ENCODE assay signal across 10 cellular contexts in genomic region chr7:151351967-151352366, GRCh38. TPM values are rescaled to one million over a fixed set of nuclear protein-coding genes. Genes with fewer than 3 reads are reported as not detected.
DNase-seq lines count a peak whose midpoint lies in the region; ATAC-seq and TF ChIP-seq lines count a peak whose summit lies in the region.
"Had no signal": no experiment of that assay in that cellular context is flagged by ENCODE, and none has a peak within 500 bp of the region (broad histone marks: within the 10 kb centered on the region; RNA-seq: fewer than 3 reads in every experiment).

No MANE protein-coding gene starts in this region.

- H3K36me3 ChIP-seq in colonic mucosa: peaks cover 6% of the 10 kb centered on the region

- in situ Hi-C loops in GM13976 (cut with MboI; ENCODE audit: low sequenced_read_pairs, unreplicated experiment): no loop called here

- peak; percentile 27 for ATAC-seq in HG03565 (IDR thresholded peaks at IDR 0.05; ENCODE audit: unreplicated experiment)
- ATAC-seq in HG03439 (IDR thresholded peaks at IDR 0.05; ENCODE audit: unreplicated experiment): no peak
- ATAC-seq in HG02588 (IDR thresholded peaks at IDR 0.05; ENCODE audit: unreplicated experiment): no peak
- ATAC-seq: left ventricle myocardium superior had no signal

- intact Hi-C loops in colonic mucosa (cut with DNase I): loop anchor here (2.0 kb wide), 1 partner anchor 37 kb away; no protein-coding TSS in a partner anchor

- H3K4me3 ChIP-seq in coronary artery (no peak overlapping the region), colonic mucosa (no peak overlapping the region)

- H3K27me3 ChIP-seq in colonic mucosa: no peaks in the 10 kb centered on the region

- H3K27ac ChIP-seq in coronary artery (no peak overlapping the region), colonic mucosa (no peak overlapping the region)

- H3K4me1 ChIP-seq in colonic mucosa: peaks cover 5% of the 10 kb centered on the region

- H3K9me3 ChIP-seq in colonic mucosa: no peaks in the 10 kb centered on the region

- TF ChIP-seq CTCF in GM13976 (IDR thresholded peaks at IDR 0.05; ENCODE audit: borderline replicate concordance, control extremely low read depth, extremely low read depth, insufficient read depth, missing control alignments) (no peak), coronary artery (IDR thresholded peaks at IDR 0.05) (no peak), colonic mucosa (IDR thresholded peaks at IDR 0.05) (no peak)

- H3K9ac ChIP-seq in colonic mucosa (ENCODE audit: low read depth in 2 of 2, low read length in 2 of 2): no peak overlapping the region

- DNase-seq in GM13976 (ENCODE audit: low spot score): peak; percentile 54
- DNase-seq in activated T-cell treated with anti-CD3 and anti-CD28 coated beads for 4 hours: peak; percentile 17
- DNase-seq in stimulated activated CD4-positive, alpha-beta T cell treated with anti-CD3 and anti-CD28 coated beads, Interleukin-15, amount 100 ng/mL, for 24 hours: peak; percentile 66
- DNase-seq in coronary artery (ENCODE audit: low spot score): no peak
- DNase-seq in colonic mucosa: no peak
- DNase-seq: IMR-90, left ventricle myocardium superior had no signal

RNA-seq across cellular contexts. Expression of gene NUB1, which starts 10.4 kb away (rescaled TPM):
- 10 to 100 TPM; 42.3 to 55.2 TPM for total RNA-seq in colonic mucosa

RNA-seq across cellular contexts. Expression of gene WDR86, which starts 57.9 kb away (rescaled TPM):
- total RNA-seq in colonic mucosa: 1 to 10 TPM in 1 of 2 donors, not detected in 1; 1.2 TPM
- total RNA-seq: IMR-90 had no signal

Comparison
In these comparisons a context has a peak if more than half of its experiments do, and no peak if none do; other contexts are left out.
1. DNase-seq: peak in GM13976 (single experiment), activated T-cell treated with anti-CD3 and anti-CD28 coated beads for 4 hours (single experiment) and stimulated activated CD4-positive, alpha-beta T cell treated with anti-CD3 and anti-CD28 coated beads, Interleukin-15, amount 100 ng/mL, for 24 hours (single experiment); none in coronary artery (single experiment) and colonic mucosa (single experiment).